Comparison of ENCODE assay signal across 8 cellular contexts in genomic region chr20:16729565-16730460, GRCh38. TPM values are rescaled to one million over a fixed set of nuclear protein-coding genes. Genes with fewer than 3 reads are reported as not detected.
DNase-seq lines count a peak whose midpoint lies in the region; ATAC-seq, FAIRE-seq and TF ChIP-seq lines count a peak whose summit lies in the region.

Gene SNRPB2, plus strand, starts transcription at chr20:16730026. Its CDS starts 1,677 bp downstream, at chr20:16731703.

- peak; percentile 89 for TF ChIP-seq POLR2A in GM15510 (IDR thresholded peaks at IDR 0.05; ENCODE audit: borderline replicate concordance, extremely low read depth, insufficient read length)

- peak within 1 kb of the TSS; percentile 94 for H3K4me3 Mint-ChIP-seq in T-helper 17 cell

- intact Hi-C loops in psoas muscle (cut with DNase I), result loop anchor here in 1 of 2 donors (1.0 kb wide), 1 partner anchor 156 kb away; no protein-coding TSS in a partner anchor

- DNase-seq in NCI-H1694 treated with DMSO at 0.1 percent for 48 hours (lab: John Stamatoyannopoulos, UW) (peak; percentile 81), T-helper 17 cell (peak; percentile 78 to 81 (median 80)), right atrium auricular region (ENCODE audit: low spot score) (peak; percentile 95), psoas muscle (peak; percentile 94 to 97), urothelium cell line (ENCODE audit: low spot score) (peak; percentile 95)

- H3K4me3 ChIP-seq in right atrium auricular region (peak within 1 kb of the TSS; percentile 82 to 85), psoas muscle (peak within 1 kb of the TSS; percentile 71)

- H3K27ac ChIP-seq in angular gyrus (ENCODE audit: low read depth, low read length), result peak within 1 kb of the TSS; percentile 60
- H3K27ac ChIP-seq in right atrium auricular region, result peak within 1 kb of the TSS; percentile 77 to 86
- H3K27ac ChIP-seq in psoas muscle, result peak within 1 kb of the TSS; percentile 88

- H3K27ac Mint-ChIP-seq in T-helper 17 cell, result peak within 1 kb of the TSS; percentile 96

- WGBS in psoas muscle, 3 donors, result 5 to 6% (median 5%) methylated on average over 57 of the region's 57 CpGs

- H3K36me3 Mint-ChIP-seq in T-helper 17 cell (ENCODE audit: low read depth), result peaks cover 4% of the 10 kb centered on the region

- H3K27me3 ChIP-seq in right atrium auricular region, result no peaks in the 10 kb centered on the region
- H3K27me3 ChIP-seq in psoas muscle (ENCODE audit: insufficient read depth in 3 of 3, low read length in 2 of 3), result peaks cover 0 to 12% (median 3%) of the 10 kb centered on the region in 3 donors

- no peak for FAIRE-seq in urothelium cell line (lab: Jason Lieb, UNC)

- H3K36me3 ChIP-seq in right atrium auricular region (peaks cover 20% of the 10 kb centered on the region), psoas muscle (ENCODE audit: insufficient read depth in 1 of 2, low read depth in 1 of 2) (peaks cover 8 to 29% of the 10 kb centered on the region in 2 donors)

- H3K9me3 ChIP-seq in T-helper 17 cell (ENCODE audit: control insufficient read depth, low read length, poor library complexity, severe bottlenecking), result peaks cover 2% of the 10 kb centered on the region
- peaks cover 0 to 6% of the 10 kb centered on the region in 2 donors for H3K9me3 ChIP-seq in right atrium auricular region
- no peaks in the 10 kb centered on the region for H3K9me3 ChIP-seq in psoas muscle

- H3K27me3 Mint-ChIP-seq in T-helper 17 cell, result peaks cover 15% of the 10 kb centered on the region

- ATAC-seq in HG02885 (IDR thresholded peaks at IDR 0.05; ENCODE audit: poor library complexity, unreplicated experiment) (peak; percentile 99), T-helper 17 cell (peak; percentile 94), psoas muscle (peak; percentile 99 to 100 (median 99))

- TF ChIP-seq CTCF in right atrium auricular region (IDR thresholded peaks at IDR 0.05) (peak in 1 of 2 donors; percentile 10), psoas muscle (IDR thresholded peaks at IDR 0.05) (no peak)

- H3K4me1 ChIP-seq in right atrium auricular region, result peaks cover 0 to 17% of the 10 kb centered on the region in 2 donors
- H3K4me1 ChIP-seq in psoas muscle, result peaks cover 17% of the 10 kb centered on the region

- peaks cover 40% of the 10 kb centered on the region for H3K4me1 Mint-ChIP-seq in T-helper 17 cell

RNA-seq across cellular contexts. Expression of gene SNRPB2, which starts in this region (rescaled TPM):
- total RNA-seq in T-helper 17 cell, result 10 to 100 TPM; 44.5 to 45.3 TPM
- total RNA-seq in right atrium auricular region, result 10 to 100 TPM; 21.4 to 25.3 TPM
- 10 to 100 TPM; 33.1 to 43.0 (median 40.2) TPM for total RNA-seq in psoas muscle
- polyA plus RNA-seq in psoas muscle, result 10 to 100 TPM; 52.0 to 92.2 (median 89.6) TPM

Comparison
In these comparisons a context has a peak if more than half of its experiments do, and no peak if none do; other contexts are left out.
1. Peak in every context shown above with its lines: DNase-seq, ATAC-seq, H3K4me3 ChIP-seq and H3K27ac ChIP-seq.